In genomic region chr10:44932338-44933116, GRCh38 we compare ENCODE assay signal across 9 cellular contexts.
DNase-seq lines count a peak whose midpoint lies in the region; ATAC-seq and FAIRE-seq lines count a peak whose summit lies in the region.
"Had no signal": no experiment of that assay in that cellular context is flagged by ENCODE, and none has a peak within 500 bp of the region (broad histone marks: within the 10 kb centered on the region; RNA-seq: fewer than 3 reads in every experiment).

No MANE protein-coding gene starts in this region.

- H3K4me3 Mint-ChIP-seq in central memory CD8-positive, alpha-beta T cell = no peak overlapping the region
- H3K4me3 Mint-ChIP-seq: IgD-negative memory B cell had no signal

- DNase-seq in AG08396 (ENCODE audit: low spot score) (peak; percentile 79), GM18507 (ENCODE audit: extremely low spot score, insufficient read length, low read depth) (peak; percentile 74), NCI-H1694 treated with DMSO at 0.1 percent for 48 hours (lab: John Stamatoyannopoulos, UW) (peak; percentile 46), left kidney (ENCODE audit: low read depth, low spot score) (peak; percentile 94)
- peak; percentile 65 for DNase-seq in activated CD4-positive, alpha-beta T cell treated with anti-CD3 and anti-CD28 coated beads for 1 hour
- peak; percentile 66 to 74 for DNase-seq in central memory CD8-positive, alpha-beta T cell (ENCODE audit: low spot score in 2 of 2)
- peak; percentile 82 for DNase-seq in stimulated activated CD4-positive, alpha-beta T cell treated with anti-CD3 and anti-CD28 coated beads, Interleukin-4, amount 100 ng/mL, for 24 hours

- ATAC-seq in HG02938 (IDR thresholded peaks at IDR 0.05; ENCODE audit: unreplicated experiment) = peak; percentile 90
- ATAC-seq in central memory CD8-positive, alpha-beta T cell (replicated peaks; ENCODE audit: extremely low read depth, poor library complexity, severe bottlenecking) = peak; percentile 90

- H3K4me1 Mint-ChIP-seq in central memory CD8-positive, alpha-beta T cell = peaks cover 5% of the 10 kb centered on the region
- H3K4me1 Mint-ChIP-seq: IgD-negative memory B cell had no signal

- no peaks in the 10 kb centered on the region for H3K36me3 Mint-ChIP-seq in central memory CD8-positive, alpha-beta T cell (ENCODE audit: insufficient read depth)
- H3K36me3 Mint-ChIP-seq: IgD-negative memory B cell had no signal

- no peak overlapping the region for H3K27ac Mint-ChIP-seq in central memory CD8-positive, alpha-beta T cell (ENCODE audit: low read depth)
- H3K27ac Mint-ChIP-seq: IgD-negative memory B cell had no signal

- no peaks in the 10 kb centered on the region for H3K27me3 Mint-ChIP-seq in central memory CD8-positive, alpha-beta T cell
- H3K27me3 Mint-ChIP-seq: IgD-negative memory B cell had no signal

- H3K9me3 Mint-ChIP-seq in central memory CD8-positive, alpha-beta T cell = no peaks in the 10 kb centered on the region
- H3K9me3 Mint-ChIP-seq: IgD-negative memory B cell had no signal

- FAIRE-seq in GM18507 (lab: Jason Lieb, UNC) = peak; percentile 98

Comparison
In these comparisons a context has a peak if more than half of its experiments do, and no peak if none do; other contexts are left out.
1. Peak in every context shown above with its lines: DNase-seq and ATAC-seq.